ENCODE assay signal across 24 cellular contexts in genomic region chr3:179073816-179074215, GRCh38. TPM values are rescaled to one million over a fixed set of nuclear protein-coding genes. Genes with fewer than 3 reads are reported as not detected.
DNase-seq lines count a peak whose midpoint lies in the region; ATAC-seq, FAIRE-seq and TF ChIP-seq lines count a peak whose summit lies in the region.
"Had no signal": no experiment of that assay in that cellular context is flagged by ENCODE, and none has a peak within 500 bp of the region (broad histone marks: within the 10 kb centered on the region; RNA-seq: fewer than 3 reads in every experiment).

No MANE protein-coding gene starts in this region.

- FAIRE-seq in GM12878 (lab: Jason Lieb, UNC): no peak
- FAIRE-seq: frontal cortex, urothelium cell line had no signal

- no TSS peak for BruUV-seq in GM12878 (replicated peaks; lab: Mats Ljungman, UMichigan)

- H3K27me3 Mint-ChIP-seq in activated naive CD8-positive, alpha-beta T cell: no peaks in the 10 kb centered on the region
- H3K27me3 Mint-ChIP-seq in activated naive CD8-positive, alpha-beta T cell treated with anti-CD3 and anti-CD28 coated beads for 36 hours: no peaks in the 10 kb centered on the region
- no peaks in the 10 kb centered on the region for H3K27me3 Mint-ChIP-seq in stimulated activated naive B cell treated with anti-CD40 and anti-IgM and Interleukin-4, amounts not matched to agents 10 μg/mL and 1 μg/mL and 100 μg/mL, for 72 hours

- H2AFZ ChIP-seq in GM12878 (ENCODE audit: control insufficient read depth, low read depth, low read length): no peak overlapping the region; the same call in 1 of the 2 replicates

- no peak for TF ChIP-seq RAD21 in GM12878 (IDR thresholded peaks at IDR 0.05; ENCODE audit: insufficient read depth, low read depth, low read length)

- H3K27ac ChIP-seq in KOPT-K1 (ENCODE audit: low read depth, low read length, poor library complexity, severe bottlenecking): peak overlapping the region; percentile 32
- H3K27ac ChIP-seq in GM12878 (ENCODE audit: control insufficient read depth, insufficient read depth): peak overlapping the region; percentile 25
- no peak overlapping the region for H3K27ac ChIP-seq in esophagus squamous epithelium
- H3K27ac ChIP-seq: C4-2B, left lung had no signal

- H3K4me3 ChIP-seq in GM12878 (no peak overlapping the region), esophagus squamous epithelium (no peak overlapping the region)
- H3K4me3 ChIP-seq: left lung had no signal

- 96% methylated on average over 2 of the region's 2 CpGs for WGBS in GM12878 (ENCODE audit: insufficient coverage, insufficient replicate concordance, low lambda C conversion rate, missing lambda C conversion rate)
- 69 to 82% methylated on average over 2 of the region's 2 CpGs for WGBS in esophagus squamous epithelium, 2 donors

- RAD21 ChIA-PET in GM12878 (lab: Charles Lee; ENCODE audit: unreplicated experiment): interaction anchor here (0.7 to 2.1 kb wide), 5 partner anchors 10 to 74 kb away, joined by 3 to 5 read pairs (median 3); no protein-coding TSS in a partner anchor

- ATAC-seq in GM12878 (no peak), GM21528 (IDR thresholded peaks at IDR 0.05; ENCODE audit: low FRiP score, unreplicated experiment) (no peak)
- no peak for ATAC-seq in stimulated activated naive B cell treated with anti-CD40 and anti-IgM and Interleukin-4, amounts not matched to agents 10 μg/mL and 1 μg/mL and 100 μg/mL, for 72 hours (replicated peaks)
- ATAC-seq: left lung had no signal

- H3K27ac Mint-ChIP-seq in activated naive CD8-positive, alpha-beta T cell: no peak overlapping the region
- H3K27ac Mint-ChIP-seq in activated naive CD8-positive, alpha-beta T cell treated with anti-CD3 and anti-CD28 coated beads for 36 hours: no peak overlapping the region
- H3K27ac Mint-ChIP-seq in stimulated activated naive B cell treated with anti-CD40 and anti-IgM and Interleukin-4, amounts not matched to agents 10 μg/mL and 1 μg/mL and 100 μg/mL, for 72 hours: peak overlapping the region; percentile 90
- H3K27ac Mint-ChIP-seq: mesothelial cell of epicardium; T-helper 1 cell treated with Interleukin-12 subunit alpha and Interleukin-12 subunit beta and Interleukin-4 antibody, amounts not matched to agents 30 μg/mL and 1 μg/mL, for 36 hours had no signal

- H3K36me3 ChIP-seq in KOPT-K1 (ENCODE audit: insufficient read depth, low read length) (no peaks in the 10 kb centered on the region), GM12878 (ENCODE audit: control insufficient read depth in 2 of 2, insufficient read depth in 2 of 2, low read length in 1 of 2) (no peaks in the 10 kb centered on the region), esophagus squamous epithelium (no peaks in the 10 kb centered on the region)
- H3K36me3 ChIP-seq: left lung had no signal

- peaks cover 43% of the 10 kb centered on the region for H3K4me1 Mint-ChIP-seq in activated naive CD8-positive, alpha-beta T cell (ENCODE audit: low read depth)
- peaks cover 22% of the 10 kb centered on the region for H3K4me1 Mint-ChIP-seq in activated naive CD8-positive, alpha-beta T cell treated with anti-CD3 and anti-CD28 coated beads for 36 hours
- H3K4me1 Mint-ChIP-seq in stimulated activated naive B cell treated with anti-CD40 and anti-IgM and Interleukin-4, amounts not matched to agents 10 μg/mL and 1 μg/mL and 100 μg/mL, for 72 hours: peaks cover 29 to 60% of the 10 kb centered on the region in 2 donors

- H3K9me3 ChIP-seq in KOPT-K1 (ENCODE audit: insufficient read depth, low read length, poor library complexity, severe bottlenecking) (no peaks in the 10 kb centered on the region), GM12878 (replicated peaks; ENCODE audit: control insufficient read depth, insufficient read depth, low read length) (no peaks in the 10 kb centered on the region), esophagus squamous epithelium (no peaks in the 10 kb centered on the region)
- H3K9me3 ChIP-seq: left lung had no signal

- 0 out of 2 replicates have a peak overlapping the region, but pooled peaks have one; percentile 34 for H3K4me2 ChIP-seq in GM12878 (ENCODE audit: control insufficient read depth, insufficient read depth)

- SMC1A ChIA-PET in GM12878 (lab: Charles Lee; ENCODE audit: uncharacterized antibody, unreplicated experiment): interaction anchor here (0.5 to 3.8 kb wide), 13 partner anchors 8 to 248 kb away, joined by 3 to 24 read pairs (median 3); no protein-coding TSS in a partner anchor

- POLR2A ChIA-PET in GM12878 (lab: Charles Lee): interaction anchor here (0.7 to 1.8 kb wide), 5 partner anchors 10 to 490 kb away, joined by 3 to 8 read pairs (median 5); no protein-coding TSS in a partner anchor

- intact Hi-C loops in GM12878 (cut with micrococcal nuclease; ENCODE audit: unreplicated experiment) (loop anchor here (10.0 kb wide), 1 partner anchor 639 kb away; no protein-coding TSS in a partner anchor), esophagus squamous epithelium (cut with DNase I) (no loop called here)

- no peak overlapping the region for H3K9ac ChIP-seq in GM12878 (ENCODE audit: control insufficient read depth, insufficient read depth, low read length)

- no peak for TF ChIP-seq EP300 in GM12878 (IDR thresholded peaks at IDR 0.05; ENCODE audit: borderline replicate concordance in 1 of 2, control insufficient read depth in 1 of 2, low read depth in 2 of 2, low read length in 2 of 2)

- peak overlapping the region; percentile 48 for H3K4me3 Mint-ChIP-seq in activated naive CD8-positive, alpha-beta T cell
- H3K4me3 Mint-ChIP-seq in activated naive CD8-positive, alpha-beta T cell treated with anti-CD3 and anti-CD28 coated beads for 36 hours: no peak overlapping the region
- H3K4me3 Mint-ChIP-seq in stimulated activated naive B cell treated with anti-CD40 and anti-IgM and Interleukin-4, amounts not matched to agents 10 μg/mL and 1 μg/mL and 100 μg/mL, for 72 hours: peak overlapping the region in 1 of 2 donors; percentile 18

- no peaks in the 10 kb centered on the region for H3K9me3 Mint-ChIP-seq in activated naive CD8-positive, alpha-beta T cell (ENCODE audit: low read depth)
- H3K9me3 Mint-ChIP-seq in activated naive CD8-positive, alpha-beta T cell treated with anti-CD3 and anti-CD28 coated beads for 36 hours: no peaks in the 10 kb centered on the region
- H3K9me3 Mint-ChIP-seq in stimulated activated naive B cell treated with anti-CD40 and anti-IgM and Interleukin-4, amounts not matched to agents 10 μg/mL and 1 μg/mL and 100 μg/mL, for 72 hours: no peaks in the 10 kb centered on the region
- H3K9me3 Mint-ChIP-seq: mesothelial cell of epicardium; T-helper 1 cell treated with Interleukin-12 subunit alpha and Interleukin-12 subunit beta and Interleukin-4 antibody, amounts not matched to agents 30 μg/mL and 1 μg/mL, for 36 hours had no signal

- no peak for DNase-seq in activated naive CD8-positive, alpha-beta T cell treated with anti-CD3 and anti-CD28 coated beads for 36 hours
- no peak for DNase-seq in GM12878 (ENCODE audit: low read depth, low spot score)
- DNase-seq in stimulated activated naive B cell treated with anti-CD40 and anti-IgM and Interleukin-4, amounts not matched to agents 10 μg/mL and 1 μg/mL and 100 μg/mL, for 72 hours: no peak
- DNase-seq in esophagus squamous epithelium (lab: John Stamatoyannopoulos, UW): no peak
- no peak for DNase-seq in DMS79 treated with DMSO at 0.1 percent for 48 hours (lab: John Stamatoyannopoulos, UW)
- DNase-seq: activated CD4-positive, alpha-beta T cell treated with anti-CD3 and anti-CD28 coated beads, Interleukin-2, amount 50 U/mL, for 48 hours; activated naive CD4-positive, alpha-beta T cell; activated T-cell treated with anti-CD3 and anti-CD28 coated beads for 4 hours; effector CD4-positive, alpha-beta T cell; hippocampal formation; Karpas-422; left lung; NCI-H1048; NCI-H2029; NCI-H226; substantia nigra had no signal

- H4K20me1 ChIP-seq in GM12878 (ENCODE audit: control insufficient read depth, insufficient read depth): no peaks in the 10 kb centered on the region

- no peaks in the 10 kb centered on the region for H3K27me3 ChIP-seq in GM12878 (replicated peaks in 1 of 2; ENCODE audit: control insufficient read depth in 2 of 2, insufficient read depth in 2 of 2, low read length in 1 of 2)
- no peaks in the 10 kb centered on the region for H3K27me3 ChIP-seq in esophagus squamous epithelium
- H3K27me3 ChIP-seq: left lung had no signal

- peaks cover 32% of the 10 kb centered on the region for H3K79me2 ChIP-seq in GM12878 (ENCODE audit: control insufficient read depth, insufficient read depth, low read length)

- TF ChIP-seq CTCF in GM12878 (IDR thresholded peaks at IDR 0.05 in 2 of 3, conservative IDR thresholded peaks at IDR 0.05 in 1 of 3; ENCODE audit: control insufficient read depth in 2 of 3, extremely low read depth in 1 of 3, insufficient read depth in 1 of 3, low read depth in 3 of 3, low read length in 3 of 3) (no peak), esophagus squamous epithelium (IDR thresholded peaks at IDR 0.05) (no peak)

- TF ChIP-seq POLR2A in GM12878 (IDR thresholded peaks at IDR 0.05; ENCODE audit: low read depth, low read length) (no peak), esophagus squamous epithelium (IDR thresholded peaks at IDR 0.05) (no peak)

- in situ Hi-C loops in GM12878 (cut with MboI): loop anchor here (25.0 kb wide), 1 partner anchor 888 kb away; no protein-coding TSS in a partner anchor

- H3K4me1 ChIP-seq in GM12878 (ENCODE audit: control insufficient read depth, insufficient read depth, low read length) (peaks cover 23% of the 10 kb centered on the region), esophagus squamous epithelium (peaks cover 5 to 27% (median 6%) of the 10 kb centered on the region in 3 donors)

- no peaks in the 10 kb centered on the region for H3K36me3 Mint-ChIP-seq in activated naive CD8-positive, alpha-beta T cell
- no peaks in the 10 kb centered on the region for H3K36me3 Mint-ChIP-seq in activated naive CD8-positive, alpha-beta T cell treated with anti-CD3 and anti-CD28 coated beads for 36 hours
- H3K36me3 Mint-ChIP-seq in stimulated activated naive B cell treated with anti-CD40 and anti-IgM and Interleukin-4, amounts not matched to agents 10 μg/mL and 1 μg/mL and 100 μg/mL, for 72 hours: peaks cover 8 to 9% of the 10 kb centered on the region in 2 donors
- H3K36me3 Mint-ChIP-seq: mesothelial cell of epicardium had no signal

- CTCF ChIA-PET in GM12878 (lab: Yijun Ruan, JAX): interaction anchor here (0.6 to 3.4 kb wide), 10 partner anchors 9 to 1527 kb away, joined by 3 to 9 read pairs (median 4); no protein-coding TSS in a partner anchor

RNA-seq across cellular contexts. Expression of gene ZMAT3, which starts 2.2 kb away (rescaled TPM):
- total RNA-seq in activated naive CD8-positive, alpha-beta T cell treated with anti-CD3 and anti-CD28 coated beads for 36 hours: 10 to 100 TPM; 10.6 to 10.7 TPM
- 70.3 and 76.3 TPM in 2 replicates for total RNA-seq in GM12878 (2013; cell fraction: nucleolus; rRNA removed)
- total RNA-seq in GM12878 (2014; rRNA removed) (13.4 and 16.5 TPM in 2 replicates), GM12878 (2014; rRNA removed; fragmentation: Illumina TruSeq; extraction: Trizol) (24.3 and 27.2 TPM in 2 replicates), GM12878 (2021) (41.7 and 46.8 TPM in 2 replicates), esophagus squamous epithelium (1 to 10 TPM; 5.3 to 9.2 (median 6.8) TPM)
- 14.5 TPM for polyA plus RNA-seq in GM12878 (2011; ENCODE audit: low read depth)
- polyA plus RNA-seq in GM12878 (2011; rRNA removed) (55.9 and 71.3 TPM in 2 replicates), GM12878 (2014; fragmentation: Illumina TruSeq; extraction: Trizol) (31.8 and 39.9 TPM in 2 replicates), GM12878 (2014; fragmentation: Nextera tagmentation; extraction: Ambion mirVana) (10 to 100 TPM in 1 of 2 experiments, 1 to 10 TPM in 1; 6.2 to 10.4 TPM), GM12878 (2014; rRNA removed) (17.0 and 22.3 TPM in 2 replicates), GM12878 (2016; fragmentation: Nextera tagmentation; extraction: Ambion mirVana) (10 to 100 TPM; 27.3 to 30.8 TPM)
- polyA plus RNA-seq in GM12878 (2011; cell fraction: cytosol; rRNA removed): 34.0 and 42.8 TPM in 2 replicates
- polyA plus RNA-seq in GM12878 (2011; cell fraction: nucleus; rRNA removed): 20.6 and 26.7 TPM in 2 replicates
- 23.6 and 25.6 TPM in 2 replicates for polyA plus RNA-seq in GM12878 (2012)
- 151 and 197 TPM in 2 replicates for polyA minus RNA-seq in GM12878 (2011; rRNA and poly(A)+ RNA removed)
- 51.8 and 67.6 TPM in 2 replicates for polyA minus RNA-seq in GM12878 (2011; cell fraction: cytosol; rRNA and poly(A)+ RNA removed)
- 49.3 and 82.5 TPM in 2 replicates for polyA minus RNA-seq in GM12878 (2011; cell fraction: nucleus; rRNA and poly(A)+ RNA removed)

Comparison
In these comparisons a context has a peak if more than half of its experiments do, and no peak if none do; other contexts are left out.
1. H3K27ac ChIP-seq: peak in KOPT-K1 (single experiment) and GM12878 (single experiment); none in esophagus squamous epithelium (0 of 4).